In genomic region chr2:46010925-46011490, GRCh38 we compare ENCODE assay signal across 8 cellular contexts.
DNase-seq lines count a peak whose midpoint lies in the region; ATAC-seq, FAIRE-seq and TF ChIP-seq lines count a peak whose summit lies in the region.

No MANE protein-coding gene starts in this region.

- no peaks in the 10 kb centered on the region for H3K79me2 ChIP-seq in OCI-LY3 (ENCODE audit: low read length)

- FAIRE-seq in H54 (lab: Jason Lieb, UNC): peak; percentile 75

- H3K4me3 ChIP-seq in OCI-LY3 (ENCODE audit: low read length): no peak overlapping the region

- H3K27me3 ChIP-seq in OCI-LY3 (ENCODE audit: low read depth, low read length): no peaks in the 10 kb centered on the region

- H3K27ac ChIP-seq in OCI-LY3 (ENCODE audit: low read length): no peak overlapping the region

- no peaks in the 10 kb centered on the region for H4K20me1 ChIP-seq in OCI-LY3 (ENCODE audit: insufficient read depth, low read length)

- H3K36me3 ChIP-seq in OCI-LY3 (replicated peaks; ENCODE audit: low read depth, low read length): no peaks in the 10 kb centered on the region

- TF ChIP-seq CTCF in OCI-LY3 (IDR thresholded peaks at IDR 0.05; ENCODE audit: low read depth, low read length): peak; percentile 80

- no peak for TF ChIP-seq POLR2A in H54 (IDR thresholded peaks at IDR 0.05; ENCODE audit: low read depth, low read length)

- H3K4me2 ChIP-seq in OCI-LY3 (ENCODE audit: low read length): peak overlapping the region; percentile 32

- peak; percentile 53 for DNase-seq in CD1c-positive myeloid dendritic cell (ENCODE audit: extremely low spot score)
- DNase-seq in H54 (ENCODE audit: insufficient read length, low spot score): peak; percentile 25
- DNase-seq in dermis blood vessel endothelial cell: peak; percentile 79
- peak; percentile 55 for DNase-seq in medulla oblongata (ENCODE audit: extremely low spot score)
- no peak for DNase-seq in C1 segment of cervical spinal cord (lab: John Stamatoyannopoulos, UW)
- DNase-seq in activated CD4-positive, alpha-beta T cell treated with anti-CD3 and anti-CD28 coated beads, Interleukin-2, amount 50 U/mL, for 48 hours: no peak

- ATAC-seq in GM19351 (IDR thresholded peaks at IDR 0.05; ENCODE audit: unreplicated experiment): no peak

- peaks cover 45% of the 10 kb centered on the region for H3K4me1 ChIP-seq in OCI-LY3 (ENCODE audit: low read length)

- H2AFZ ChIP-seq in OCI-LY3 (ENCODE audit: low read depth, low read length): no peak overlapping the region

- no peaks in the 10 kb centered on the region for H3K9me3 ChIP-seq in OCI-LY3 (ENCODE audit: insufficient read depth, low read length)

- no peak overlapping the region for H3K9ac ChIP-seq in OCI-LY3 (ENCODE audit: low read length)

Comparison
In these comparisons a context has a peak if more than half of its experiments do, and no peak if none do; other contexts are left out.
1. DNase-seq: peak in CD1c-positive myeloid dendritic cell (single experiment), H54 (single experiment), dermis blood vessel endothelial cell (single experiment) and medulla oblongata (single experiment); none in C1 segment of cervical spinal cord (0 of 14) and activated CD4-positive, alpha-beta T cell treated with anti-CD3 and anti-CD28 coated beads, Interleukin-2, amount 50 U/mL, for 48 hours (0 of 2).